Comparison of ENCODE assay signal across 18 cellular contexts in the genomic region with DNA sequence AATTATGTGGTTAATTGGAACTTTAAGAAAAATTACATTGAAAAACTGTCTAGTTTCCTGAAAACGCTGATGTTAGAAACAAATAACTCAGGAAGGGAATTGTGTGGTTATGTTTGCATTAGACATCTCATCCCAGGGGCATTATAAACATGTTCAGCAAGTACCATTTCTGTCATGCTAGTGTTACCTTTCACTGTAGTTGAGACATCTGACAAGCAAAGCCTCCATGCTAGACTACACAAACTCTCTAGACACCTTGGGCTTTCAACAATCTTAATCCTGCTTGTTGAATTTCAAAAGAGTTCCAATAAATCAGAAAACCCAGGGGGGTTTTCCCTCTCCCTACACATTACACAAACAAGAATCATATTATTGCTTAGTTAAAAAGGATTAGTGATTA.
"Had no signal": no experiment of that assay in that cellular context is flagged by ENCODE, and none has a peak within 500 bp of the region (broad histone marks: within the 10 kb centered on the region; RNA-seq: fewer than 3 reads in every experiment).

No MANE protein-coding gene starts in this region.

- DNase-seq: activated B cell treated with CpG ODN at 0.5 μM for 24 hours; activated CD4-positive, alpha-beta T cell treated with anti-CD3 and anti-CD28 coated beads for 4 hours; activated CD8-positive, alpha-beta T cell treated with anti-CD3 and anti-CD28 coated beads for 36 hours; activated naive CD4-positive, alpha-beta T cell treated with anti-CD3 and anti-CD28 coated beads, Interleukin-2, amount 10 ng/mL, durations not matched to agents 7 days and 5 days; activated naive CD8-positive, alpha-beta T cell treated with anti-CD3 and anti-CD28 coated beads, Interleukin-2, amount 50 U/mL, for 24 hours; activated T-cell treated with anti-CD3 and anti-CD28 coated beads, Interleukin-2, amount 50 U/mL, for 4 hours; erythroblast; foreskin melanocyte; head of caudate nucleus; kidney; left lung; naive B cell; stimulated activated naive B cell treated with anti-CD40 and anti-IgM and Interleukin-4, amounts not matched to agents 10 μg/mL and 1 μg/mL and 100 μg/mL, for 72 hours; upper lobe of left lung had no signal

- H3K4me3 ChIP-seq: ascending aorta, coronary artery, left lung, neural progenitor cell, thoracic aorta, upper lobe of left lung had no signal
